28 cellular contexts compared by ENCODE assay signal in genomic region chr1:159205225-159205624, GRCh38. TPM values are rescaled to one million over a fixed set of nuclear protein-coding genes. Genes with fewer than 3 reads are reported as not detected.
DNase-seq lines count a peak whose midpoint lies in the region; ATAC-seq, FAIRE-seq and TF ChIP-seq lines count a peak whose summit lies in the region.
"Had no signal": no experiment of that assay in that cellular context is flagged by ENCODE, and none has a peak within 500 bp of the region (broad histone marks: within the 10 kb centered on the region; RNA-seq: fewer than 3 reads in every experiment).

No MANE protein-coding gene starts in this region.

- no peaks in the 10 kb centered on the region for H3K27me3 ChIP-seq in H9 (ENCODE audit: insufficient read depth, low read length)
- peaks cover 0 to 5% of the 10 kb centered on the region in 2 experiments; a peak in 1 of 5 replicates for H3K27me3 ChIP-seq in K562 (ENCODE audit: control insufficient read depth in 2 of 2, insufficient read depth in 2 of 2, low read length in 2 of 2)

- TF ChIP-seq CTCF in H9 (conservative IDR thresholded peaks at IDR 0.05) (peak; percentile 52; the same call in 2 of the 3 replicates), K562 (IDR thresholded peaks at IDR 0.05 in 2 of 3, conservative IDR thresholded peaks at IDR 0.05 in 1 of 3; ENCODE audit: insufficient read depth in 2 of 3, low read depth in 1 of 3, low read length in 3 of 3) (peak in 1 of 3 experiments; percentile 12; a peak in 1 of 6 replicates)

- H3K27me3 Mint-ChIP-seq in H9 (ENCODE audit: low read depth), result peaks cover 24% of the 10 kb centered on the region

- no peak overlapping the region for H4K8ac ChIP-seq in H9 (replicated peaks; ENCODE audit: insufficient read length, low read depth, low read length)

- no peak for TF ChIP-seq POLR2A in K562 (conservative IDR thresholded peaks at IDR 0.05)

- H3K27ac ChIP-seq in H9 (ENCODE audit: insufficient read length, low read depth, low read length), result no peak overlapping the region
- no peak overlapping the region; the same call in 2 of the 3 replicates for H3K27ac ChIP-seq in K562 (ENCODE audit: extremely low read depth, low read depth, low read length)
- H3K27ac ChIP-seq in skin epidermis, result peak overlapping the region in 6 of 21 experiments; percentile 12 to 65 (median 32)
- H3K27ac ChIP-seq: BLaER1 treated with 17β-estradiol and CSF1 and Interleukin-3, amounts not matched to agents 10 nM and 100 nM; epithelial cell of prostate; foreskin keratinocyte; VCaP had no signal

- no TSS peak for BruUV-seq in K562 (replicated peaks; lab: Mats Ljungman, UMichigan)

- H3K56ac ChIP-seq in H9 (ENCODE audit: insufficient read length, low read depth, low read length), result no peak overlapping the region

- no peak overlapping the region for H3K14ac ChIP-seq in H9 (ENCODE audit: insufficient read depth, low read length)

- no peaks in the 10 kb centered on the region for H3K23me2 ChIP-seq in H9 (ENCODE audit: insufficient read length, low read depth, low read length, poor library complexity, severe bottlenecking)

- H4K20me1 ChIP-seq in H9 (ENCODE audit: control insufficient read depth, insufficient read depth, insufficient read length), result no peaks in the 10 kb centered on the region
- H4K20me1 ChIP-seq in K562 (replicated peaks; ENCODE audit: control insufficient read depth, insufficient read depth, low read length), result no peaks in the 10 kb centered on the region

- in situ Hi-C loops in K562 (cut with MboI), result no loop called here

- peak overlapping the region in 2 of 3 experiments; percentile 29 to 78; a peak in 2 of 7 replicates for H3K27ac Mint-ChIP-seq in H9
- H3K27ac Mint-ChIP-seq: activated naive CD4-positive, alpha-beta T cell treated with anti-CD3 and anti-CD28 coated beads, Interleukin-2, amount 50 U/mL, for 72 hours had no signal

- TF ChIP-seq EP300 in K562 (IDR thresholded peaks at IDR 0.05; ENCODE audit: low read length), result no peak

- H3K4me3 Mint-ChIP-seq in H9, result no peak overlapping the region
- H3K4me3 Mint-ChIP-seq: neural crest cell had no signal

- H3K4ac ChIP-seq in H9 (ENCODE audit: low read depth, low read length), result no peak overlapping the region

- H2BK12ac ChIP-seq in H9 (ENCODE audit: insufficient read length, low read depth, low read length), result no peak overlapping the region

- H3K9ac ChIP-seq in H9 (ENCODE audit: extremely low read depth, insufficient read length, low read length) (no peak overlapping the region), K562 (ENCODE audit: insufficient read depth in 1 of 2, low read depth in 2 of 2, low read length in 2 of 2) (peak overlapping the region in 1 of 2 experiments; percentile 45; a peak in 1 of 4 replicates)
- H3K9ac ChIP-seq: BLaER1 treated with 17β-estradiol and CSF1 and Interleukin-3, amounts not matched to agents 10 nM and 100 nM had no signal

- no peak overlapping the region for H2BK15ac ChIP-seq in H9 (ENCODE audit: low read depth, low read length)

- H2AFZ ChIP-seq in H9 (ENCODE audit: low read length), result no peak overlapping the region
- peak overlapping the region; percentile 90 for H2AFZ ChIP-seq in K562 (ENCODE audit: low read depth, low read length)

- H2AK5ac ChIP-seq in H9 (ENCODE audit: insufficient read length, low read length), result no peak overlapping the region

- no peak overlapping the region for H2BK120ac ChIP-seq in H9 (ENCODE audit: low read depth, low read length, poor library complexity, severe bottlenecking)

- no peak overlapping the region for H4K5ac ChIP-seq in H9 (ENCODE audit: insufficient read length, low read depth, low read length)

- no peak overlapping the region for H3K4me3 ChIP-seq in K562
- peak overlapping the region in 4 of 7 experiments; percentile 3 to 15 (median 8) for H3K4me3 ChIP-seq in skin epidermis
- H3K4me3 ChIP-seq: BLaER1 treated with 17β-estradiol and CSF1 and Interleukin-3, amounts not matched to agents 10 nM and 100 nM had no signal

- TF ChIP-seq RAD21 in K562 (CRISPR knock-in tag; conservative IDR thresholded peaks at IDR 0.05 in 1 of 2, IDR thresholded peaks at IDR 0.05 in 1 of 2), result no peak

- H3K36me3 Mint-ChIP-seq in H9 (ENCODE audit: insufficient read depth in 1 of 3, low read depth in 3 of 3), result no peaks in the 10 kb centered on the region
- H3K36me3 Mint-ChIP-seq: activated naive CD4-positive, alpha-beta T cell treated with anti-CD3 and anti-CD28 coated beads, Interleukin-2, amount 50 U/mL, for 72 hours had no signal

- H3K4me2 ChIP-seq in H9 (ENCODE audit: insufficient read depth, insufficient read length, low read length), result no peak overlapping the region
- peak overlapping the region; percentile 82 for H3K4me2 ChIP-seq in K562 (ENCODE audit: insufficient read depth, low read length)
- H3K4me2 ChIP-seq: BLaER1 treated with 17β-estradiol and CSF1 and Interleukin-3, amounts not matched to agents 10 nM and 100 nM had no signal

- WGBS in H9 (ENCODE audit: extremely low coverage, insufficient read length, low lambda C conversion rate), result no CpG with 5 or more reads among the region's 6 CpGs
- WGBS in K562 (ENCODE audit: insufficient coverage, low coverage, missing lambda C conversion rate), result 54% methylated on average over 6 of the region's 6 CpGs

- H3K18ac ChIP-seq in H9 (ENCODE audit: insufficient read length, low read depth, low read length), result no peak overlapping the region

- POLR2A ChIA-PET in K562 (lab: Yijun Ruan, JAX) (no interaction called here), HEK293T (lab: Yijun Ruan, JAX) (no interaction called here)

- no peaks in the 10 kb centered on the region for H3K9me1 ChIP-seq in K562 (ENCODE audit: control insufficient read depth, insufficient read depth, low read length)

- H3K79me2 ChIP-seq in H9 (ENCODE audit: insufficient read depth, low read length) (no peaks in the 10 kb centered on the region), K562 (ENCODE audit: control insufficient read depth, insufficient read depth, low read length) (no peaks in the 10 kb centered on the region)

- no peak overlapping the region for H3K23ac ChIP-seq in H9 (ENCODE audit: insufficient read length, low read depth, low read length)

- no peak overlapping the region for H2BK20ac ChIP-seq in H9 (ENCODE audit: low read depth, low read length, poor library complexity, severe bottlenecking)

- no peak overlapping the region for H3T11ph ChIP-seq in H9 (ENCODE audit: low read length)

- no peak for FAIRE-seq in K562 (lab: Jason Lieb, UNC)
- FAIRE-seq: astrocyte had no signal

- no peak overlapping the region for H4K91ac ChIP-seq in H9 (ENCODE audit: insufficient read length, low read depth, low read length)

- no peaks in the 10 kb centered on the region for H3K79me1 ChIP-seq in H9 (ENCODE audit: insufficient read depth, low read depth, low read length, poor library complexity, severe bottlenecking)

- ATAC-seq in K562, result peak; percentile 7; the same call in 2 of the 3 replicates
- ATAC-seq: activated naive CD4-positive, alpha-beta T cell treated with anti-CD3 and anti-CD28 coated beads, Interleukin-2, amount 50 U/mL, for 72 hours; foreskin keratinocyte; SK-N-SH treated with all-trans-retinoic acid at 6 μM for 48 hours had no signal

- H3K36me3 ChIP-seq in K562 (ENCODE audit: control insufficient read depth, insufficient read depth, low read length), result no peaks in the 10 kb centered on the region
- H3K36me3 ChIP-seq: BLaER1 treated with 17β-estradiol and CSF1 and Interleukin-3, amounts not matched to agents 10 nM and 100 nM had no signal

- intact Hi-C loops in K562 (cut with micrococcal nuclease), result no loop called here

- H3K9me3 Mint-ChIP-seq in H9, result no peaks in the 10 kb centered on the region
- H3K9me3 Mint-ChIP-seq: activated naive CD4-positive, alpha-beta T cell treated with anti-CD3 and anti-CD28 coated beads, Interleukin-2, amount 50 U/mL, for 72 hours; neural crest cell had no signal

- no peak overlapping the region for H2BK5ac ChIP-seq in H9 (ENCODE audit: insufficient read length, low read length)

- H3K9me3 ChIP-seq in H9 (ENCODE audit: control insufficient read depth, low read depth, low read length) (no peaks in the 10 kb centered on the region), K562 (replicated peaks; ENCODE audit: control insufficient read depth, insufficient read depth, low read depth, low read length) (no peaks in the 10 kb centered on the region)
- H3K9me3 ChIP-seq: BLaER1 treated with 17β-estradiol and CSF1 and Interleukin-3, amounts not matched to agents 10 nM and 100 nM had no signal

- H3K4me1 ChIP-seq in H9 (ENCODE audit: insufficient read depth, low read length), result no peaks in the 10 kb centered on the region
- peaks cover 22 to 24% of the 10 kb centered on the region in 2 experiments; a peak in 4 of 5 replicates for H3K4me1 ChIP-seq in K562 (replicated peaks in 1 of 2; ENCODE audit: control insufficient read depth in 2 of 2, insufficient read depth in 2 of 2, low read length in 2 of 2)
- H3K4me1 ChIP-seq: foreskin keratinocyte had no signal

- CTCF ChIA-PET in K562 (lab: Yijun Ruan, JAX; ENCODE audit: low intra/inter-chr PET ratio) (interaction anchor here (0.7 kb wide), 1 partner anchor 42 kb away, joined by 3 read pairs; no protein-coding TSS in a partner anchor), HEK293T (lab: Yijun Ruan, JAX) (no interaction called here)

- DNase-seq in H9 (peak; percentile 73), K562 (ENCODE audit: extremely low read depth in 1 of 4, low spot score in 3 of 4) (peak in 1 of 4 experiments; percentile 17), iPS-NIHi11 (ENCODE audit: low spot score) (peak; percentile 52), HEK293T (ENCODE audit: extremely low spot score) (no peak)
- no peak for DNase-seq in activated CD8-positive, alpha-beta memory T cell treated with anti-CD3 and anti-CD28 coated beads, Interleukin-2, amount 50 U/mL, for 4 hours
- DNase-seq in stimulated activated CD4-positive, alpha-beta T cell treated with anti-CD3 and anti-CD28 coated beads, Interleukin-4, amount 100 ng/mL, for 4 hours, result no peak
- DNase-seq: activated CD4-positive, alpha-beta T cell treated with anti-CD3 and anti-CD28 coated beads, Interleukin-2, amount 50 U/mL, for 1 hour; COR-L47; foreskin keratinocyte; GDM1; hypothalamus; islet precursor cell; NCI-H1092; NCI-H1930; NCI-H526 treated with DMSO at 0.1 percent for 48 hours; RPMI8226; stimulated activated CD4-positive, alpha-beta T cell treated with anti-CD3 and anti-CD28 coated beads, Interleukin-1b, Interleukin-23, amount 100 ng/mL, for 48 hours had no signal

- peaks cover 21 to 47% of the 10 kb centered on the region in 2 experiments for H3K4me1 Mint-ChIP-seq in H9

RNA-seq across cellular contexts. Expression of gene ACKR1, which starts 0.6 kb away (rescaled TPM):
- total RNA-seq in H9 (2021), result 0.26 and 0.39 TPM in 2 replicates
- total RNA-seq in K562 (2011; cell fraction: chromatin; rRNA removed; ENCODE audit: low replicate concordance), result 0.44 TPM in 1 of 2 replicates, not detected in the other
- total RNA-seq in K562 (2011; cell fraction: nucleolus; rRNA removed), result 0.50 and 0.53 TPM in 2 replicates
- 0.29 TPM in 1 of 2 replicates, not detected in the other for total RNA-seq in K562 (2011; cell fraction: nucleoplasm; rRNA removed)
- total RNA-seq in K562 (2014; rRNA removed), result 0.18 and 0.41 TPM in 2 replicates
- 0.07 TPM in 1 of 2 replicates, not detected in the other for total RNA-seq in K562 (2014; rRNA removed; fragmentation: Illumina TruSeq; extraction: Trizol)
- 0.11 TPM in 1 of 2 replicates, not detected in the other for total RNA-seq in K562 (2015; rRNA removed; fragmentation: Illumina TruSeq; extraction: Trizol)
- total RNA-seq in K562 (2021), result 0.51 and 0.58 TPM in 2 replicates
- 0.15 TPM in 1 of 2 replicates, not detected in the other for polyA plus RNA-seq in K562 (2011; rRNA removed)
- 0.43 TPM in 1 of 2 replicates, not detected in the other for polyA plus RNA-seq in K562 (2011; cell fraction: cytosol; rRNA removed)
- polyA plus RNA-seq in K562 (2011; cell fraction: nucleus; rRNA removed), result 0.07 and 0.34 TPM in 2 replicates
- polyA plus RNA-seq in K562 (2012), result 0.62 and 1.7 TPM in 2 replicates
- polyA plus RNA-seq in K562 (2014; fragmentation: Illumina TruSeq; extraction: Trizol), result 0.22 and 0.24 TPM in 2 replicates
- polyA plus RNA-seq in K562 (2014; fragmentation: Nextera tagmentation; extraction: Ambion mirVana), result under 1 TPM; 0.24 to 0.64 TPM
- 0.15 and 0.30 TPM in 2 replicates for polyA plus RNA-seq in K562 (2014; rRNA removed)
- not detected in 2 replicates for polyA minus RNA-seq in K562 (2011; rRNA and poly(A)+ RNA removed)
- polyA minus RNA-seq in K562 (2011; cell fraction: cytosol; rRNA and poly(A)+ RNA removed), result not detected in 2 replicates
- polyA minus RNA-seq in K562 (2011; cell fraction: nucleus; rRNA and poly(A)+ RNA removed), result not detected in 2 replicates
- total RNA-seq: activated naive CD4-positive, alpha-beta T cell treated with anti-CD3 and anti-CD28 coated beads, Interleukin-2, amount 50 U/mL, for 72 hours; foreskin keratinocyte; H4; T-helper 2 cell treated with Interferon-gamma antibody and Interleukin-4, amounts not matched to agents 100 ng/mL and 5 ng/mL, for 36 hours had no signal
- polyA plus RNA-seq: AG04450, foreskin keratinocyte had no signal

RNA-seq across cellular contexts. Expression of gene CADM3, which starts 33.8 kb away (rescaled TPM):
- total RNA-seq in H9 (2021) (5.6 and 5.7 TPM in 2 replicates), K562 (2014; rRNA removed) (not detected in 2 replicates), K562 (2014; rRNA removed; fragmentation: Illumina TruSeq; extraction: Trizol) (not detected in 2 replicates), K562 (2015; rRNA removed; fragmentation: Illumina TruSeq; extraction: Trizol) (not detected in 2 replicates), K562 (2021) (not detected in 2 replicates)
- total RNA-seq in K562 (2011; cell fraction: chromatin; rRNA removed; ENCODE audit: low replicate concordance), result not detected in 2 replicates
- total RNA-seq in K562 (2011; cell fraction: nucleolus; rRNA removed), result 0.50 TPM in 1 of 2 replicates, not detected in the other
- total RNA-seq in K562 (2011; cell fraction: nucleoplasm; rRNA removed), result not detected in 2 replicates
- polyA plus RNA-seq in K562 (2011; rRNA removed) (not detected in 2 replicates), K562 (2014; fragmentation: Illumina TruSeq; extraction: Trizol) (0.04 TPM in 1 of 2 replicates, not detected in the other), K562 (2014; fragmentation: Nextera tagmentation; extraction: Ambion mirVana) (not detected), K562 (2014; rRNA removed) (not detected in 2 replicates)
- polyA plus RNA-seq in K562 (2011; cell fraction: cytosol; rRNA removed), result not detected in 2 replicates
- polyA plus RNA-seq in K562 (2011; cell fraction: nucleus; rRNA removed), result 0.04 TPM in 1 of 2 replicates, not detected in the other
- 0.03 TPM in 1 of 2 replicates, not detected in the other for polyA plus RNA-seq in K562 (2012)
- not detected in 2 replicates for polyA minus RNA-seq in K562 (2011; rRNA and poly(A)+ RNA removed)
- polyA minus RNA-seq in K562 (2011; cell fraction: cytosol; rRNA and poly(A)+ RNA removed), result not detected in 2 replicates
- polyA minus RNA-seq in K562 (2011; cell fraction: nucleus; rRNA and poly(A)+ RNA removed), result not detected in 2 replicates
- total RNA-seq: activated naive CD4-positive, alpha-beta T cell treated with anti-CD3 and anti-CD28 coated beads, Interleukin-2, amount 50 U/mL, for 72 hours; foreskin keratinocyte; T-helper 2 cell treated with Interferon-gamma antibody and Interleukin-4, amounts not matched to agents 100 ng/mL and 5 ng/mL, for 36 hours had no signal
- polyA plus RNA-seq: foreskin keratinocyte had no signal

Comparison
In these comparisons a context has a peak if more than half of its experiments do, and no peak if none do; other contexts are left out.
1. DNase-seq: peak in H9 (single experiment) and iPS-NIHi11 (single experiment); none in activated CD8-positive, alpha-beta memory T cell treated with anti-CD3 and anti-CD28 coated beads, Interleukin-2, amount 50 U/mL, for 4 hours (single experiment), stimulated activated CD4-positive, alpha-beta T cell treated with anti-CD3 and anti-CD28 coated beads, Interleukin-4, amount 100 ng/mL, for 4 hours (0 of 2) and HEK293T (single experiment).